In genomic region chr6:7919871-7920270, GRCh38 we compare ENCODE assay signal across 14 cellular contexts. TPM values are rescaled to one million over a fixed set of nuclear protein-coding genes. Genes with fewer than 3 reads are reported as not detected.
DNase-seq lines count a peak whose midpoint lies in the region; ATAC-seq and TF ChIP-seq lines count a peak whose summit lies in the region.
"Had no signal": no experiment of that assay in that cellular context is flagged by ENCODE, and none has a peak within 500 bp of the region (broad histone marks: within the 10 kb centered on the region; RNA-seq: fewer than 3 reads in every experiment).

No MANE protein-coding gene starts in this region.

- H3K9me3 Mint-ChIP-seq in stimulated activated naive CD8-positive, alpha-beta T cell treated with anti-CD3 and anti-CD28 coated beads, Interleukin-15, amount 100 ng/mL, for 72 hours, result peaks cover 10 to 12% of the 10 kb centered on the region in 2 donors

- DNase-seq in stimulated activated naive CD8-positive, alpha-beta T cell treated with anti-CD3 and anti-CD28 coated beads, Interleukin-15, Interleukin-2, amounts not matched to agents 100 U/mL and 50 U/mL, for 24 hours, result peak; percentile 29
- DNase-seq in stimulated activated naive CD8-positive, alpha-beta T cell treated with anti-CD3 and anti-CD28 coated beads, Interleukin-15, amount 100 ng/mL, for 72 hours, result no peak
- DNase-seq in activated T-cell treated with anti-CD3 and anti-CD28 coated beads, Interleukin-2, amount 50 U/mL, for 48 hours, result peak; percentile 58 to 63
- DNase-seq in kidney glomerular epithelial cell (lab: John Stamatoyannopoulos, UW) (peak; percentile 86), uterus (peak; percentile 58 to 59), cerebellar nuclear complex (lab: John Stamatoyannopoulos, UW) (no peak), T-helper 1 cell (no peak)
- no peak for DNase-seq in activated CD4-positive, CD25-positive, alpha-beta regulatory T cell treated with anti-CD3 and anti-CD28 coated beads, Interleukin-2, amount 50 U/mL, for 72 hours
- DNase-seq: brain microvascular endothelial cell, heart right ventricle, NCI-H1048 had no signal

- no peaks in the 10 kb centered on the region for H3K9me3 ChIP-seq in uterus

- no peak overlapping the region for H3K27ac ChIP-seq in uterus
- H3K27ac ChIP-seq: brain microvascular endothelial cell, heart right ventricle, tibial nerve had no signal

- no peak overlapping the region for H3K4me3 Mint-ChIP-seq in stimulated activated naive CD8-positive, alpha-beta T cell treated with anti-CD3 and anti-CD28 coated beads, Interleukin-15, amount 100 ng/mL, for 72 hours
- H3K4me3 Mint-ChIP-seq: CD4-positive, alpha-beta memory T cell; naive thymus-derived CD4-positive, alpha-beta T cell had no signal

- H3K4me1 ChIP-seq in uterus, result no peaks in the 10 kb centered on the region

- intact Hi-C loops in uterus (cut with DNase I; ENCODE audit: low total_unique reads), result no loop called here

- H3K4me3 ChIP-seq in uterus, result no peak overlapping the region
- H3K4me3 ChIP-seq: heart right ventricle, tibial nerve had no signal

- no peaks in the 10 kb centered on the region for H3K27me3 ChIP-seq in uterus
- H3K27me3 ChIP-seq: brain microvascular endothelial cell, tibial nerve had no signal

- TF ChIP-seq POLR2A in uterus (IDR thresholded peaks at IDR 0.05), result no peak

- TF ChIP-seq CTCF in uterus (IDR thresholded peaks at IDR 0.05), result no peak

- no peaks in the 10 kb centered on the region for H3K36me3 ChIP-seq in uterus
- H3K36me3 ChIP-seq: brain microvascular endothelial cell, heart right ventricle, tibial nerve had no signal

- H3K4me1 Mint-ChIP-seq in stimulated activated naive CD8-positive, alpha-beta T cell treated with anti-CD3 and anti-CD28 coated beads, Interleukin-15, amount 100 ng/mL, for 72 hours, result no peaks in the 10 kb centered on the region
- H3K4me1 Mint-ChIP-seq: CD4-positive, alpha-beta memory T cell; naive thymus-derived CD4-positive, alpha-beta T cell had no signal

- no peaks in the 10 kb centered on the region for H3K27me3 Mint-ChIP-seq in stimulated activated naive CD8-positive, alpha-beta T cell treated with anti-CD3 and anti-CD28 coated beads, Interleukin-15, amount 100 ng/mL, for 72 hours

- peak; percentile 55 for ATAC-seq in stimulated activated naive CD8-positive, alpha-beta T cell treated with anti-CD3 and anti-CD28 coated beads, Interleukin-15, Interleukin-2, amounts not matched to agents 100 U/mL and 50 U/mL, for 24 hours
- no peak for ATAC-seq in stimulated activated naive CD8-positive, alpha-beta T cell treated with anti-CD3 and anti-CD28 coated beads, Interleukin-15, amount 100 ng/mL, for 72 hours
- ATAC-seq: heart right ventricle; naive thymus-derived CD4-positive, alpha-beta T cell had no signal

- no peak overlapping the region for H3K27ac Mint-ChIP-seq in stimulated activated naive CD8-positive, alpha-beta T cell treated with anti-CD3 and anti-CD28 coated beads, Interleukin-15, amount 100 ng/mL, for 72 hours
- H3K27ac Mint-ChIP-seq: CD4-positive, alpha-beta memory T cell; naive thymus-derived CD4-positive, alpha-beta T cell had no signal

RNA-seq across cellular contexts. Expression of gene TXNDC5, which starts 9.3 kb away (rescaled TPM):
- 100 to 1,000 TPM in 3 of 4 donors, 10 to 100 TPM in 1; 70.8 to 279 (median 104) TPM for total RNA-seq in uterus

Comparison
In these comparisons a context has a peak if more than half of its experiments do, and no peak if none do; other contexts are left out.
1. DNase-seq: peak in stimulated activated naive CD8-positive, alpha-beta T cell treated with anti-CD3 and anti-CD28 coated beads, Interleukin-15, Interleukin-2, amounts not matched to agents 100 U/mL and 50 U/mL, for 24 hours (single experiment), activated T-cell treated with anti-CD3 and anti-CD28 coated beads, Interleukin-2, amount 50 U/mL, for 48 hours (2 of 2), kidney glomerular epithelial cell (single experiment) and uterus (2 of 2); none in stimulated activated naive CD8-positive, alpha-beta T cell treated with anti-CD3 and anti-CD28 coated beads, Interleukin-15, amount 100 ng/mL, for 72 hours (0 of 2), cerebellar nuclear complex (0 of 2), T-helper 1 cell (0 of 5) and activated CD4-positive, CD25-positive, alpha-beta regulatory T cell treated with anti-CD3 and anti-CD28 coated beads, Interleukin-2, amount 50 U/mL, for 72 hours (single experiment).